19 cellular contexts compared by ENCODE assay signal in genomic region chr13:105598551-105598950, GRCh38.
DNase-seq lines count a peak whose midpoint lies in the region; FAIRE-seq and TF ChIP-seq lines count a peak whose summit lies in the region.
"Had no signal": no experiment of that assay in that cellular context is flagged by ENCODE, and none has a peak within 500 bp of the region (broad histone marks: within the 10 kb centered on the region; RNA-seq: fewer than 3 reads in every experiment).

No MANE protein-coding gene starts in this region.

- no peak for TF ChIP-seq CTCF in AG04449 (IDR thresholded peaks at IDR 0.05; ENCODE audit: insufficient read depth, low read length, missing control alignments)
- no peak for TF ChIP-seq CTCF in epithelial cell of proximal tubule (conservative IDR thresholded peaks at IDR 0.05; ENCODE audit: low read depth, low read length)
- no peak for TF ChIP-seq CTCF in D721Med (IDR thresholded peaks at IDR 0.05; ENCODE audit: insufficient read depth, missing control alignments)

- CTCF ChIA-PET in AG04449 (lab: Yijun Ruan, JAX), result no interaction called here

- POLR2A ChIA-PET in AG04449 (lab: Yijun Ruan, JAX), result no interaction called here

- DNase-seq in AG04449 (ENCODE audit: low read depth, low spot score) (peak; percentile 42), NCI-H226 (peak; percentile 83), epithelial cell of proximal tubule (ENCODE audit: low read depth) (peak; percentile 77), myocyte (ENCODE audit: low read depth) (peak; percentile 19), immature natural killer cell (no peak), cerebellar cortex (ENCODE audit: low spot score) (no peak), SKM-1 (lab: John Stamatoyannopoulos, UW; ENCODE audit: unreplicated experiment) (no peak), D721Med (ENCODE audit: insufficient read length, low spot score) (no peak)
- DNase-seq: activated B cell treated with CpG ODN at 0.5 μM for 24 hours; activated CD8-positive, alpha-beta memory T cell treated with anti-CD3 and anti-CD28 coated beads for 24 hours; CD4-positive, alpha-beta T cell; NCI-H446; stimulated activated CD4-positive, alpha-beta T cell treated with anti-CD3 and anti-CD28 coated beads, Interleukin-1b, Interleukin-23, amount 100 ng/mL, for 48 hours; stimulated activated naive CD8-positive, alpha-beta T cell treated with anti-CD3 and anti-CD28 coated beads, Interleukin-15, amount 100 ng/mL, for 72 hours; T-helper 17 cell; upper lobe of right lung had no signal

- H3K27ac Mint-ChIP-seq in immature natural killer cell, result no peak overlapping the region
- H3K27ac Mint-ChIP-seq: activated B cell treated with CpG ODN at 0.5 μM for 24 hours; activated T-helper 1 cell treated with anti-CD3 and anti-CD28 coated beads, Interleukin-12 subunit alpha, Interleukin-12 subunit beta, Interleukin-2, Interleukin-4 antibody, amounts not matched to agents 30 ng/mL and 10 ng/mL and 1 ng/mL, durations not matched to agents 14 hours and 24 hours and 36 hours; CD4-positive, alpha-beta T cell; natural killer cell treated with Interleukin-12 subunit alpha and Interleukin-12 subunit beta and Interleukin-15 and Interleukin-18, amount 100 ng/mL, for 72 hours; stimulated activated naive CD8-positive, alpha-beta T cell treated with anti-CD3 and anti-CD28 coated beads, Interleukin-15, amount 100 ng/mL, for 72 hours; T-helper 17 cell had no signal

- H3K4me3 ChIP-seq in AG04449 (ENCODE audit: low read depth, low read length), result no peak overlapping the region
- H3K4me3 ChIP-seq in epithelial cell of proximal tubule (ENCODE audit: low read depth, low read length), result no peak overlapping the region
- H3K4me3 ChIP-seq: upper lobe of right lung had no signal

- no peak overlapping the region for H3K4me3 Mint-ChIP-seq in immature natural killer cell
- H3K4me3 Mint-ChIP-seq: activated B cell treated with CpG ODN at 0.5 μM for 24 hours; activated T-helper 1 cell treated with anti-CD3 and anti-CD28 coated beads, Interleukin-12 subunit alpha, Interleukin-12 subunit beta, Interleukin-2, Interleukin-4 antibody, amounts not matched to agents 30 ng/mL and 10 ng/mL and 1 ng/mL, durations not matched to agents 14 hours and 24 hours and 36 hours; CD4-positive, alpha-beta T cell; natural killer cell treated with Interleukin-12 subunit alpha and Interleukin-12 subunit beta and Interleukin-15 and Interleukin-18, amount 100 ng/mL, for 72 hours; stimulated activated naive CD8-positive, alpha-beta T cell treated with anti-CD3 and anti-CD28 coated beads, Interleukin-15, amount 100 ng/mL, for 72 hours; T-helper 17 cell had no signal

- H3K9me3 Mint-ChIP-seq in immature natural killer cell, result peaks cover 0 to 37% (median 8%) of the 10 kb centered on the region in 6 donors

- no peak for FAIRE-seq in D721Med (lab: Jason Lieb, UNC)
- FAIRE-seq: colon had no signal

- H3K4me1 Mint-ChIP-seq in immature natural killer cell, result no peaks in the 10 kb centered on the region
- H3K4me1 Mint-ChIP-seq: activated B cell treated with CpG ODN at 0.5 μM for 24 hours; stimulated activated naive CD8-positive, alpha-beta T cell treated with anti-CD3 and anti-CD28 coated beads, Interleukin-15, amount 100 ng/mL, for 72 hours; T-helper 17 cell had no signal

- peaks cover 0 to 2% (median 0%) of the 10 kb centered on the region in 3 donors for H3K27me3 Mint-ChIP-seq in immature natural killer cell (ENCODE audit: low read depth in 3 of 3)
- H3K27me3 Mint-ChIP-seq: activated B cell treated with CpG ODN at 0.5 μM for 24 hours; CD4-positive, alpha-beta T cell; natural killer cell treated with Interleukin-12 subunit alpha and Interleukin-12 subunit beta and Interleukin-15 and Interleukin-18, amount 100 ng/mL, for 72 hours; stimulated activated naive CD8-positive, alpha-beta T cell treated with anti-CD3 and anti-CD28 coated beads, Interleukin-15, amount 100 ng/mL, for 72 hours; T-helper 17 cell had no signal

- H3K36me3 Mint-ChIP-seq in immature natural killer cell, result no peaks in the 10 kb centered on the region

Comparison
In these comparisons a context has a peak if more than half of its experiments do, and no peak if none do; other contexts are left out.
1. DNase-seq: peak in AG04449 (single experiment), NCI-H226 (single experiment), epithelial cell of proximal tubule (single experiment) and myocyte (single experiment); none in immature natural killer cell (0 of 3), cerebellar cortex (single experiment), SKM-1 (single experiment) and D721Med (single experiment).